Comparison of ENCODE assay signal across 8 cellular contexts in the genomic region with DNA sequence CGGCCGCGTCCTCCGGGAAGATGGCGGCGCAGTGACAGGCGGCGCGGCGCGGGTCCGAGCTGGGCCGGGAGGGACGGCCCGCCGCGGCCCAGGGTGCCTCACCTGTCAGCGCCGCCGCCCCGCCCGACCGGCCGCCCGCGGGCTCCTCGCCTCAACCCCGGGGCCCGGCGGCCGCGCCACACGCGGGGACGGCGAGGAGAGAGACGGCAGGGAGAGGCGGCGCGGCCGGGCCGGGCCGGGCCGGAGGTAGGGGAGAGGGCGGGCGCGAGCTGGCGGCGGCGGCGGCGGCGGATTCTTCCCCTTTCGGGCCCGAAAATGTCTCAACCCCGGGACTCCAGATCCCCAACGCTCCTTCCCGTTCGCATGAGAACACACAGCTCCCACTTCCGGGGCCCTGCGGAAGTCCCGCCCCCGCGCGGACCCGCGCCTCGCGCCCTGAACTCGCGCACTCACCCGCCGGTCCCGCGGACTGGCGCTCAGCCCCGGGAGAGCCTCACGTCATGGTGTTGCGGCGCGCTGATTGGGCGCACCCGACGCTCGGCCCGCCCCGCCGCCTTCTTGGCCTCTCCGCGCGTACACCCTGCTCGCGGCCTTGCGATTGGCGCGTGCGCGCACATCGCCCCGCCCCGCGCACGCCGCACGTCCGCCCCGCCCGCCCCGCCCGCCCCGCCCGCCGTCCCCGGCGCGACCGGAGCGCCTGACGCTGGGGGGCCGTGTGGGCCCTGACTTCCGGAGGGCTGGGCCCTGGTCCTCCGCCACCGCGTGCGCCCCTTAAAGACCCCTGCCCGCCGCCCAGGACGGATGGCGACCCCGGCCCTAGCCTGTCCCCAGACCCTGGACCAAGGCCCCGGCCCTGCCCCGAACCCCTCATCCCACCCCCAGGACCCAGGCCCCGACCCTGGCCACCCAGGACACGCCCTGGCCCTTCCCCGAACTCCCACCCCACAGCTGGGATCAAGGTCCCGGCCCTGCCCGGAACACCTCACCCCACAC. TPM values are rescaled to one million over a fixed set of nuclear protein-coding genes. Genes with fewer than 3 reads are reported as not detected.
DNase-seq lines count a peak whose midpoint lies in the region; ATAC-seq and TF ChIP-seq lines count a peak whose summit lies in the region.

A gene (minus strand): TSS at position 380 of the 993 bp plus-strand sequence. CDS start 45,984 bp downstream, outside the sequence.

- H3K36me3 Mint-ChIP-seq in endothelial cell (ENCODE audit: low read depth, unreplicated experiment) (peaks cover 15% of the 10 kb centered on the region), mesothelial cell of epicardium (peaks cover under 1% of the 10 kb centered on the region)

- H3K4me1 Mint-ChIP-seq in endothelial cell (ENCODE audit: unreplicated experiment) (peaks cover 36% of the 10 kb centered on the region), mesothelial cell of epicardium (peaks cover 31% of the 10 kb centered on the region)

- peak within 1 kb of the TSS; percentile 99 for H3K4me3 Mint-ChIP-seq in endothelial cell (ENCODE audit: unreplicated experiment)
- peak within 1 kb of the TSS; percentile 82 for H3K4me3 Mint-ChIP-seq in mesothelial cell of epicardium

- ATAC-seq in GM21528 (IDR thresholded peaks at IDR 0.05; ENCODE audit: low FRiP score, unreplicated experiment), result peak; percentile 95

- DNase-seq in DMS 273 (lab: John Stamatoyannopoulos, UW; ENCODE audit: unreplicated experiment) (peak; percentile 97), HuH-7.5 (ENCODE audit: low spot score) (peak; percentile 98), endothelial cell (ENCODE audit: low spot score) (peak; percentile 95), mesothelial cell of epicardium (ENCODE audit: low spot score in 2 of 2, unreplicated experiment in 2 of 2) (peak; percentile 94 to 97)
- peak; percentile 98 for DNase-seq in activated CD8-positive, alpha-beta memory T cell treated with anti-CD3 and anti-CD28 coated beads, Interleukin-2, amount 50 U/mL, for 48 hours
- DNase-seq in stimulated activated CD8-positive, alpha-beta memory T cell treated with anti-CD3 and anti-CD28 coated beads, Interleukin-15, amount 100 ng/mL, for 4 hours (ENCODE audit: low read depth in 2 of 2), result peak; percentile 90 to 96

- peak within 1 kb of the TSS; percentile 91 for H3K9ac ChIP-seq in OCI-LY3 (ENCODE audit: low read length)

- no peaks in the 10 kb centered on the region for H3K9me3 Mint-ChIP-seq in endothelial cell (ENCODE audit: unreplicated experiment)
- H3K9me3 Mint-ChIP-seq in mesothelial cell of epicardium, result no peaks in the 10 kb centered on the region

- TF ChIP-seq CTCF in OCI-LY3 (IDR thresholded peaks at IDR 0.05; ENCODE audit: low read depth, low read length), result no peak
- no peak for TF ChIP-seq CTCF in endothelial cell (IDR thresholded peaks at IDR 0.05; ENCODE audit: unreplicated experiment)
- TF ChIP-seq CTCF in mesothelial cell of epicardium (IDR thresholded peaks at IDR 0.05; ENCODE audit: unreplicated experiment), result no peak

- peak within 1 kb of the TSS; percentile 98 for H3K4me3 ChIP-seq in OCI-LY3 (ENCODE audit: low read length)

- H2AFZ ChIP-seq in OCI-LY3 (ENCODE audit: low read depth, low read length), result no peak within 1 kb of the TSS

- H3K79me2 ChIP-seq in OCI-LY3 (ENCODE audit: low read length), result peaks cover 49% of the 10 kb centered on the region

- peaks cover 30% of the 10 kb centered on the region for H3K4me1 ChIP-seq in OCI-LY3 (ENCODE audit: low read length)

- peaks cover 37% of the 10 kb centered on the region for H4K20me1 ChIP-seq in OCI-LY3 (ENCODE audit: insufficient read depth, low read length)

- H3K27me3 ChIP-seq in OCI-LY3 (ENCODE audit: low read depth, low read length), result 0 out of 2 replicates have a peak, but pooled peaks cover 4% of the 10 kb centered on the region

- peaks cover 20% of the 10 kb centered on the region for H3K27me3 Mint-ChIP-seq in endothelial cell (ENCODE audit: unreplicated experiment)
- no peaks in the 10 kb centered on the region for H3K27me3 Mint-ChIP-seq in mesothelial cell of epicardium (ENCODE audit: low read depth)

- peak within 1 kb of the TSS; percentile 91 for H3K27ac ChIP-seq in OCI-LY3 (ENCODE audit: low read length)

- H3K36me3 ChIP-seq in OCI-LY3 (replicated peaks; ENCODE audit: low read depth, low read length), result peaks cover 7% of the 10 kb centered on the region

- peak within 1 kb of the TSS; percentile 89 for H3K4me2 ChIP-seq in OCI-LY3 (ENCODE audit: low read length)

- H3K27ac Mint-ChIP-seq in endothelial cell (ENCODE audit: unreplicated experiment), result peak within 1 kb of the TSS; percentile 99
- peak within 1 kb of the TSS; percentile 95 for H3K27ac Mint-ChIP-seq in mesothelial cell of epicardium

- H3K9me3 ChIP-seq in OCI-LY3 (ENCODE audit: insufficient read depth, low read length), result no peaks in the 10 kb centered on the region

RNA-seq across cellular contexts. Expression of the gene that starts here (rescaled TPM):
- 91.8 TPM for total RNA-seq in endothelial cell (ENCODE audit: unreplicated experiment)
- total RNA-seq in mesothelial cell of epicardium, result 90.2 to 95.9 TPM (median 94.8 TPM) in 3 replicates

Comparison
In these comparisons a context has a peak if more than half of its experiments do, and no peak if none do; other contexts are left out.
1. Peak in every context shown above with its lines: DNase-seq, ATAC-seq, H3K4me3 ChIP-seq and H3K27ac ChIP-seq.